In genomic region chr16:31177136-31177535, GRCh38 we compare ENCODE assay signal across 8 cellular contexts. TPM values are rescaled to one million over a fixed set of nuclear protein-coding genes. Genes with fewer than 3 reads are reported as not detected.
DNase-seq lines count a peak whose midpoint lies in the region; ATAC-seq, FAIRE-seq and TF ChIP-seq lines count a peak whose summit lies in the region.
"Had no signal": no experiment of that assay in that cellular context is flagged by ENCODE, and none has a peak within 500 bp of the region (broad histone marks: within the 10 kb centered on the region; RNA-seq: fewer than 3 reads in every experiment).

No MANE protein-coding gene starts in this region.

- no peak for FAIRE-seq in kidney (lab: Jason Lieb, UNC)

- H3K4me3 ChIP-seq in kidney (ENCODE audit: low read length in 2 of 2): no peak overlapping the region
- H3K4me3 ChIP-seq: ascending aorta had no signal

- peak; percentile 59 for DNase-seq in stimulated activated CD4-positive, alpha-beta T cell treated with anti-CD3 and anti-CD28 coated beads, Interleukin-1b, Interleukin-23, amount 100 ng/mL, for 48 hours
- no peak for DNase-seq in stimulated activated CD4-positive, alpha-beta T cell treated with anti-CD3 and anti-CD28 coated beads, Interleukin-2, amount 100 ng/mL, for 48 hours
- DNase-seq in amniotic epithelial cell (ENCODE audit: low read depth) (peak; percentile 91), kidney (no peak)

- peaks cover 9 to 13% of the 10 kb centered on the region in 2 donors for H3K4me1 ChIP-seq in kidney (ENCODE audit: control insufficient read depth in 1 of 2, insufficient read depth in 1 of 2, low read depth in 1 of 2, low read length in 2 of 2)

- TF ChIP-seq CTCF in kidney (IDR thresholded peaks at IDR 0.05; ENCODE audit: borderline replicate concordance, extremely low read depth, insufficient read depth): no peak

- no peaks in the 10 kb centered on the region for H3K9me3 ChIP-seq in kidney (ENCODE audit: control insufficient read depth in 1 of 2, low read length in 2 of 2)
- H3K9me3 ChIP-seq: ascending aorta had no signal

- peaks cover 0 to under 1% of the 10 kb centered on the region in 2 donors for H3K36me3 ChIP-seq in kidney (ENCODE audit: control insufficient read depth in 1 of 2, insufficient read depth in 2 of 2, low read length in 2 of 2)
- H3K36me3 ChIP-seq: ascending aorta had no signal

- H3K9ac ChIP-seq in kidney (ENCODE audit: low read length in 2 of 2): no peak overlapping the region

- ATAC-seq in HG03469 (IDR thresholded peaks at IDR 0.05; ENCODE audit: unreplicated experiment) (no peak), HG02678 (IDR thresholded peaks at IDR 0.05; ENCODE audit: unreplicated experiment) (no peak)

- intact Hi-C loops in kidney (cut with DNase I): no loop called here

- H3K27ac ChIP-seq in kidney (ENCODE audit: low read depth in 2 of 2, low read length in 2 of 2): no peak overlapping the region
- H3K27ac ChIP-seq: ascending aorta had no signal

RNA-seq across cellular contexts. Expression of gene FUS, which starts 2.8 kb away (rescaled TPM):
- 333 TPM for total RNA-seq in kidney
- 180 TPM for polyA plus RNA-seq in kidney (ENCODE audit: insufficient read depth, low read depth, low replicate concordance)

RNA-seq across cellular contexts. Expression of gene PYCARD, which starts 25.4 kb away (rescaled TPM):
- total RNA-seq in kidney: 26.5 TPM
- polyA plus RNA-seq in kidney (ENCODE audit: insufficient read depth, low read depth, low replicate concordance): 14.8 TPM

RNA-seq across cellular contexts. Expression of gene PRSS36, which starts 27.3 kb away (rescaled TPM):
- 4.1 TPM for total RNA-seq in kidney
- polyA plus RNA-seq in kidney (ENCODE audit: insufficient read depth, low read depth, low replicate concordance): 1.7 TPM

RNA-seq across cellular contexts. Expression of gene TRIM72, which starts 36.8 kb away (rescaled TPM):
- 0.06 TPM for total RNA-seq in kidney
- 0.11 TPM for polyA plus RNA-seq in kidney (ENCODE audit: insufficient read depth, low read depth, low replicate concordance)
- total RNA-seq: ascending aorta had no signal
- polyA plus RNA-seq: BJ had no signal

RNA-seq across cellular contexts. Expression of gene PYDC1, which starts 39.8 kb away (rescaled TPM):
- total RNA-seq in kidney: not detected
- not detected for polyA plus RNA-seq in kidney (ENCODE audit: insufficient read depth, low read depth, low replicate concordance)
- total RNA-seq: ascending aorta had no signal
- polyA plus RNA-seq: BJ had no signal

Comparison
In these comparisons a context has a peak if more than half of its experiments do, and no peak if none do; other contexts are left out.
1. DNase-seq: peak in stimulated activated CD4-positive, alpha-beta T cell treated with anti-CD3 and anti-CD28 coated beads, Interleukin-1b, Interleukin-23, amount 100 ng/mL, for 48 hours (single experiment) and amniotic epithelial cell (single experiment); none in stimulated activated CD4-positive, alpha-beta T cell treated with anti-CD3 and anti-CD28 coated beads, Interleukin-2, amount 100 ng/mL, for 48 hours (0 of 2) and kidney (single experiment).